Comparison of ENCODE assay signal across 1 cellular context in genomic region chr3:63809607-63810006, GRCh38.
TF ChIP-seq lines count a peak whose summit lies in the region.

No MANE protein-coding gene starts in this region.

TF ChIP-seq in IMR-90, 13 proteins besides CTCF, POLR2A, EP300 and RAD21 (continued from another document):
- TF ChIP-seq, protein P1, sequence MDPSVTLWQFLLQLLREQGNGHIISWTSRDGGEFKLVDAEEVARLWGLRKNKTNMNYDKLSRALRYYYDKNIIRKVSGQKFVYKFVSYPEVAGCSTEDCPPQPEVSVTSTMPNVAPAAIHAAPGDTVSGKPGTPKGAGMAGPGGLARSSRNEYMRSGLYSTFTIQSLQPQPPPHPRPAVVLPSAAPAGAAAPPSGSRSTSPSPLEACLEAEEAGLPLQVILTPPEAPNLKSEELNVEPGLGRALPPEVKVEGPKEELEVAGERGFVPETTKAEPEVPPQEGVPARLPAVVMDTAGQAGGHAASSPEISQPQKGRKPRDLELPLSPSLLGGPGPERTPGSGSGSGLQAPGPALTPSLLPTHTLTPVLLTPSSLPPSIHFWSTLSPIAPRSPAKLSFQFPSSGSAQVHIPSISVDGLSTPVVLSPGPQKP (IDR thresholded peaks at IDR 0.05; ENCODE audit: borderline replicate concordance, low read depth, low read length): no peak
- TF ChIP-seq FOS (IDR thresholded peaks at IDR 0.05; ENCODE audit: low read depth, low read length): no peak
- TF ChIP-seq MAFK (IDR thresholded peaks at IDR 0.05; ENCODE audit: low read depth, low read length): no peak
- TF ChIP-seq NFE2L2 (IDR thresholded peaks at IDR 0.05; ENCODE audit: low read depth, low read length): no peak
- TF ChIP-seq CEBPB (IDR thresholded peaks at IDR 0.05; ENCODE audit: low read depth, low read length): no peak
- TF ChIP-seq BHLHE40 (IDR thresholded peaks at IDR 0.05; ENCODE audit: low read depth, low read length): no peak
- no peak for TF ChIP-seq SMC3 (IDR thresholded peaks at IDR 0.05; ENCODE audit: low read depth, low read length)
- TF ChIP-seq RCOR1 (IDR thresholded peaks at IDR 0.05; ENCODE audit: insufficient replicate concordance, low read length): no peak
- TF ChIP-seq CHD1 (IDR thresholded peaks at IDR 0.05; ENCODE audit: low read depth, low read length): no peak
